ENCODE assay signal across 15 cellular contexts in the genomic region with DNA sequence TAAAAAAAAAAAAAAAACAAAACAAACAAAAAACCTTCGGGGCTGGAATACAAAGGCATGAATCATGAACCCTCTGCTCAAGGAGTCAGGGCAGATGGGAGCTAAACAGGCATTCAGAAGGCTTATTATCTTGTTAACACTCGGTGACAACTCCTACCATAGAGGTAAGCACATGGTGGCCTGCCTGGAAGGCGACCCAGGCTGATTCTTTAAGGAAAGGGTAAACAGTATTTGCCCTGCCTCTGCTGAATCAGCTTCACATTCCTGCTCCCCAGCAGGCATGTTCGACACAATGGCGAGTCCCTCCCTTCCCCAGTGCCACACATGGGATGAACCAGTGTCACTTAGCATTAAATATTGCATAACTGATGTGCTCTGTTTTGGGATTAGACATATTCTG.
DNase-seq lines count a peak whose midpoint lies in the region; ATAC-seq and TF ChIP-seq lines count a peak whose summit lies in the region.
"Had no signal": no experiment of that assay in that cellular context is flagged by ENCODE, and none has a peak within 500 bp of the region (broad histone marks: within the 10 kb centered on the region; RNA-seq: fewer than 3 reads in every experiment).

No MANE protein-coding gene starts in this region.

- H3K4me3 ChIP-seq in fibroblast of pulmonary artery (replicated peaks; ENCODE audit: low read depth, low read length) = no peak overlapping the region
- H3K4me3 ChIP-seq in gastrocnemius medialis = no peak overlapping the region

- no peak for ATAC-seq in GM19351 (IDR thresholded peaks at IDR 0.05; ENCODE audit: unreplicated experiment)
- ATAC-seq in gastrocnemius medialis = no peak
- no peak for ATAC-seq in HG03039 (IDR thresholded peaks at IDR 0.05; ENCODE audit: unreplicated experiment)

- TF ChIP-seq POLR2A in gastrocnemius medialis (IDR thresholded peaks at IDR 0.05) = no peak

- no peaks in the 10 kb centered on the region for H3K36me3 Mint-ChIP-seq in type B pancreatic cell

- TF ChIP-seq CTCF in RWPE1 (conservative IDR thresholded peaks at IDR 0.05; ENCODE audit: low read depth) = no peak
- no peak for TF ChIP-seq CTCF in fibroblast of pulmonary artery (IDR thresholded peaks at IDR 0.05; ENCODE audit: low read length, missing control alignments)
- TF ChIP-seq CTCF in type B pancreatic cell (conservative IDR thresholded peaks at IDR 0.05) = no peak
- TF ChIP-seq CTCF in gastrocnemius medialis (IDR thresholded peaks at IDR 0.05 in 4 of 5, conservative IDR thresholded peaks at IDR 0.05 in 1 of 5) = no peak

- peaks cover 41% of the 10 kb centered on the region for H3K4me1 Mint-ChIP-seq in type B pancreatic cell (ENCODE audit: unreplicated experiment)

- in situ Hi-C loops in gastrocnemius medialis (cut with MboI; ENCODE audit: low sequenced_read_pairs in 4 of 4) = no loop called here

- no peaks in the 10 kb centered on the region for H3K36me3 ChIP-seq in gastrocnemius medialis

- intact Hi-C loops in gastrocnemius medialis (cut with DNase I; ENCODE audit: low total_unique reads) = no loop called here

- H3K4me1 ChIP-seq in gastrocnemius medialis = no peaks in the 10 kb centered on the region
- H3K4me1 ChIP-seq: parathyroid adenoma had no signal

- H3K27me3 ChIP-seq in gastrocnemius medialis = no peaks in the 10 kb centered on the region

- H3K27me3 Mint-ChIP-seq in type B pancreatic cell = no peaks in the 10 kb centered on the region
- H3K27me3 Mint-ChIP-seq: central memory CD8-positive, alpha-beta T cell had no signal

- H3K27ac ChIP-seq in RWPE1 = no peak overlapping the region
- H3K27ac ChIP-seq in gastrocnemius medialis = no peak overlapping the region
- H3K27ac ChIP-seq: parathyroid adenoma had no signal

- no peaks in the 10 kb centered on the region for H3K9me3 ChIP-seq in gastrocnemius medialis

- peak; percentile 21 for DNase-seq in NCI-H2171 treated with DMSO at 0.1 percent for 48 hours (lab: John Stamatoyannopoulos, UW)
- no peak for DNase-seq in NCI-H2171 (lab: John Stamatoyannopoulos, UW)
- DNase-seq in RWPE1 (ENCODE audit: low spot score) = peak; percentile 54
- DNase-seq in fibroblast of pulmonary artery (ENCODE audit: low read depth) = peak; percentile 53
- DNase-seq in type B pancreatic cell (ENCODE audit: extremely low spot score, unreplicated experiment) = no peak
- DNase-seq in gastrocnemius medialis = no peak
- DNase-seq: ACHN; KBM-7; NCI-H2107; SHP77 treated with DMSO at 0.1 percent for 48 hours; stimulated activated CD4-positive, alpha-beta T cell treated with anti-CD3 and anti-CD28 coated beads, Interleukin-4, amount 100 ng/mL, for 4 hours had no signal

- H3K4me3 Mint-ChIP-seq in type B pancreatic cell = no peak overlapping the region
- H3K4me3 Mint-ChIP-seq: central memory CD8-positive, alpha-beta T cell had no signal

- H3K27ac Mint-ChIP-seq in type B pancreatic cell = peak overlapping the region; percentile 75

- POLR2A ChIA-PET in RWPE1 (lab: Yijun Ruan, JAX; ENCODE audit: low non-redundant PET) = no interaction called here

- peaks cover 8% of the 10 kb centered on the region for H3K9me3 Mint-ChIP-seq in type B pancreatic cell
- H3K9me3 Mint-ChIP-seq: central memory CD8-positive, alpha-beta T cell had no signal

- CTCF ChIA-PET in RWPE1 (lab: Yijun Ruan, JAX) = interaction anchor here (0.7 to 0.8 kb wide), 2 partner anchors 309 to 558 kb away, joined by 3 to 4 read pairs; no protein-coding TSS in a partner anchor

Comparison
In these comparisons a context has a peak if more than half of its experiments do, and no peak if none do; other contexts are left out.
1. DNase-seq: peak in NCI-H2171 treated with DMSO at 0.1 percent for 48 hours (single experiment), RWPE1 (single experiment) and fibroblast of pulmonary artery (single experiment); none in NCI-H2171 (single experiment), type B pancreatic cell (single experiment) and gastrocnemius medialis (0 of 2).